In genomic region chr19:13156968-13157882, GRCh38 we compare ENCODE assay signal across 9 cellular contexts. TPM values are rescaled to one million over a fixed set of nuclear protein-coding genes. Genes with fewer than 3 reads are reported as not detected.
DNase-seq lines count a peak whose midpoint lies in the region; ATAC-seq and TF ChIP-seq lines count a peak whose summit lies in the region.
"Had no signal": no experiment of that assay in that cellular context is flagged by ENCODE, and none has a peak within 500 bp of the region (broad histone marks: within the 10 kb centered on the region; RNA-seq: fewer than 3 reads in every experiment).

No MANE protein-coding gene starts in this region.

- H3K36me3 ChIP-seq in Caco-2 (ENCODE audit: control insufficient read depth, insufficient read depth, low read length) (peaks cover 2% of the 10 kb centered on the region; the same call in 1 of the 2 replicates), KOPT-K1 (ENCODE audit: insufficient read depth, low read length) (peaks cover 4% of the 10 kb centered on the region; the same call in 1 of the 2 replicates), ascending aorta (peaks cover 0 to 12% of the 10 kb centered on the region in 2 donors)

- H3K4me3 Mint-ChIP-seq in Caco-2 (ENCODE audit: unreplicated experiment), result peak overlapping the region; percentile 23
- peak overlapping the region; percentile 91 for H3K4me3 Mint-ChIP-seq in natural killer cell

- no TSS peak for BruUV-seq in Caco-2 (replicated peaks; lab: Mats Ljungman, UMichigan)

- H3K27me3 Mint-ChIP-seq in Caco-2 (ENCODE audit: insufficient read depth, unreplicated experiment) (peaks cover 4% of the 10 kb centered on the region), natural killer cell (ENCODE audit: low read depth in 2 of 2) (peaks cover 0 to 3% of the 10 kb centered on the region in 2 donors)

- peaks cover 27% of the 10 kb centered on the region for H3K4me1 ChIP-seq in Caco-2
- H3K4me1 ChIP-seq in ascending aorta, result peaks cover 0 to 8% of the 10 kb centered on the region in 2 donors

- no peaks in the 10 kb centered on the region for H3K9me3 ChIP-seq in Caco-2
- H3K9me3 ChIP-seq in KOPT-K1 (ENCODE audit: insufficient read depth, low read length, poor library complexity, severe bottlenecking), result no peaks in the 10 kb centered on the region
- no peaks in the 10 kb centered on the region for H3K9me3 ChIP-seq in ascending aorta

- TF ChIP-seq CTCF in Caco-2 (IDR thresholded peaks at IDR 0.05; ENCODE audit: insufficient read depth in 1 of 2, low read depth in 1 of 2, low read length in 1 of 2, severe bottlenecking in 1 of 2, unreplicated experiment in 1 of 2) (no peak), ascending aorta (IDR thresholded peaks at IDR 0.05) (no peak), natural killer cell (IDR thresholded peaks at IDR 0.05) (no peak)

- peak overlapping the region; percentile 94 for H3K27ac ChIP-seq in KOPT-K1 (ENCODE audit: low read depth, low read length, poor library complexity, severe bottlenecking)
- H3K27ac ChIP-seq in ascending aorta, result peak overlapping the region; percentile 99

- ATAC-seq in natural killer cell (no peak), GM21528 (IDR thresholded peaks at IDR 0.05; ENCODE audit: low FRiP score, unreplicated experiment) (no peak)

- CTCF ChIA-PET in Caco-2 (lab: Charles Lee), result no interaction called here

- POLR2A ChIA-PET in Caco-2 (lab: Charles Lee), result interaction anchor here (0.9 kb wide), 1 partner anchor 91 kb away, joined by 3 read pairs; no protein-coding TSS in a partner anchor

- H3K36me3 Mint-ChIP-seq in Caco-2 (ENCODE audit: insufficient read depth, unreplicated experiment) (peaks cover 52% of the 10 kb centered on the region), natural killer cell (peaks cover 20% of the 10 kb centered on the region)

- intact Hi-C loops in Caco-2 (cut with micrococcal nuclease; ENCODE audit: unreplicated experiment) (no loop called here), ascending aorta (cut with DNase I) (loop anchor here (10.0 kb wide), 1 partner anchor 848 kb away; the partner anchor contains the start of gene RFX1), natural killer cell (cut with micrococcal nuclease) (loop anchor here (5.0 to 10.0 kb wide), 3 partner anchors 362 to 1218 kb away; partner anchors contain the start of gene JUNB)

- no peaks in the 10 kb centered on the region for H3K27me3 ChIP-seq in Caco-2 (replicated peaks; ENCODE audit: control insufficient read depth, insufficient read depth, low read length)
- H3K27me3 ChIP-seq in ascending aorta, result no peaks in the 10 kb centered on the region

- no peak for DNase-seq in Caco-2
- DNase-seq in ascending aorta (ENCODE audit: low spot score in 2 of 2), result no peak
- DNase-seq in natural killer cell, result no peak
- DNase-seq in effector CD8-positive, alpha-beta T cell (lab: John Stamatoyannopoulos, UW), result no peak
- DNase-seq in midbrain (lab: John Stamatoyannopoulos, UW), result no peak
- no peak for DNase-seq in kidney glomerular epithelial cell (lab: John Stamatoyannopoulos, UW)
- DNase-seq: NCI-H2107 had no signal

- H3K4me1 Mint-ChIP-seq in Caco-2 (ENCODE audit: low read depth, unreplicated experiment) (peaks cover 17% of the 10 kb centered on the region), natural killer cell (peaks cover 55 to 64% of the 10 kb centered on the region in 2 donors)

- H3K4me3 ChIP-seq in Caco-2 (ENCODE audit: low read depth, low read length), result no peak overlapping the region
- no peak overlapping the region for H3K4me3 ChIP-seq in ascending aorta

- H3K27ac Mint-ChIP-seq in Caco-2 (ENCODE audit: unreplicated experiment), result peak overlapping the region; percentile 98
- H3K27ac Mint-ChIP-seq in natural killer cell, result peak overlapping the region; percentile 99

- no peaks in the 10 kb centered on the region for H3K9me3 Mint-ChIP-seq in Caco-2 (ENCODE audit: unreplicated experiment)
- H3K9me3 Mint-ChIP-seq in natural killer cell, result no peaks in the 10 kb centered on the region

RNA-seq across cellular contexts. Expression of gene IER2, which starts 7.0 kb away (rescaled TPM):
- 72.0 and 72.4 TPM in 2 replicates for total RNA-seq in Caco-2 (2022)
- total RNA-seq in ascending aorta, result 907 TPM
- total RNA-seq in natural killer cell, result 1,000 to 10,000 TPM in 1 of 3 donors, 100 to 1,000 TPM in 2; 668 to 1,112 (median 949) TPM

RNA-seq across cellular contexts. Expression of gene STX10, which starts 7.0 kb away (rescaled TPM):
- 19.3 and 26.4 TPM in 2 replicates for total RNA-seq in Caco-2 (2022)
- 31.6 TPM for total RNA-seq in ascending aorta
- 10 to 100 TPM; 39.2 to 46.9 (median 42.0) TPM for total RNA-seq in natural killer cell

RNA-seq across cellular contexts. Expression of gene NACC1, which starts 39.2 kb away (rescaled TPM):
- 89.6 and 92.7 TPM in 2 replicates for total RNA-seq in Caco-2 (2022)
- total RNA-seq in ascending aorta, result 35.5 TPM
- 10 to 100 TPM; 41.2 to 48.7 (median 43.4) TPM for total RNA-seq in natural killer cell

RNA-seq across cellular contexts. Expression of gene TRMT1, which starts 40.7 kb away (rescaled TPM):
- total RNA-seq in Caco-2 (2022), result 42.6 and 46.4 TPM in 2 replicates
- 17.3 TPM for total RNA-seq in ascending aorta
- total RNA-seq in natural killer cell, result 10 to 100 TPM; 33.8 to 48.5 (median 42.2) TPM

RNA-seq across cellular contexts. Expression of gene LYL1, which starts 54.6 kb away (rescaled TPM):
- total RNA-seq in Caco-2 (2022), result 0.35 and 0.59 TPM in 2 replicates
- 46.7 TPM for total RNA-seq in ascending aorta
- 1 to 10 TPM; 2.0 to 7.7 (median 6.7) TPM for total RNA-seq in natural killer cell
